In genomic region chr17:4536259-4536741, GRCh38 we compare ENCODE assay signal across 1 cellular context.
TF ChIP-seq lines count a peak whose summit lies in the region.

No MANE protein-coding gene starts in this region.

TF ChIP-seq in WTC11, 78 proteins besides CTCF, POLR2A, EP300 and RAD21 (continued from another document):
- TF ChIP-seq AFF4 (CRISPR knock-in tag; IDR thresholded peaks at IDR 0.05; ENCODE audit: borderline replicate concordance) (no peak), HMGXB4 (CRISPR knock-in tag; IDR thresholded peaks at IDR 0.05) (0 out of 2 replicates have a peak, but pooled peaks have one; percentile 17), TEAD1 (CRISPR knock-in tag; IDR thresholded peaks at IDR 0.05) (0 out of 2 replicates have a peak, but pooled peaks have one; percentile 9), TP53 (CRISPR knock-in tag; IDR thresholded peaks at IDR 0.05) (no peak), MYBL2 (CRISPR knock-in tag; IDR thresholded peaks at IDR 0.05) (peak; percentile 24; the same call in 1 of the 2 replicates), ZNF121 (CRISPR knock-in tag; IDR thresholded peaks at IDR 0.05) (peak; percentile 78), NFATC4 (CRISPR knock-in tag; IDR thresholded peaks at IDR 0.05) (no peak), ERG (CRISPR knock-in tag; IDR thresholded peaks at IDR 0.05) (no peak), CREB1 (CRISPR knock-in tag; IDR thresholded peaks at IDR 0.05) (no peak), SOX15 (CRISPR knock-in tag; IDR thresholded peaks at IDR 0.05) (no peak), ZNF416 (CRISPR knock-in tag; IDR thresholded peaks at IDR 0.05) (no peak), PREB (CRISPR knock-in tag; IDR thresholded peaks at IDR 0.05; ENCODE audit: borderline replicate concordance) (no peak), ARID4B (CRISPR knock-in tag; IDR thresholded peaks at IDR 0.05; ENCODE audit: borderline replicate concordance) (no peak), ATF1 (CRISPR knock-in tag; IDR thresholded peaks at IDR 0.05) (0 out of 2 replicates have a peak, but pooled peaks have one; percentile 28), JUN (CRISPR knock-in tag; IDR thresholded peaks at IDR 0.05) (no peak), CREM (CRISPR knock-in tag; IDR thresholded peaks at IDR 0.05) (no peak), ZSCAN18 (CRISPR knock-in tag; IDR thresholded peaks at IDR 0.05) (no peak), EMX1 (CRISPR knock-in tag; IDR thresholded peaks at IDR 0.05) (peak; percentile 68; the same call in 1 of the 2 replicates), ZBTB43 (CRISPR knock-in tag; IDR thresholded peaks at IDR 0.05) (0 out of 2 replicates have a peak, but pooled peaks have one; percentile 66), FOXJ3 (CRISPR knock-in tag; IDR thresholded peaks at IDR 0.05; ENCODE audit: borderline replicate concordance) (no peak), IRF1 (CRISPR knock-in tag; IDR thresholded peaks at IDR 0.05) (0 out of 2 replicates have a peak, but pooled peaks have one; percentile 50), FOXP4 (CRISPR knock-in tag; IDR thresholded peaks at IDR 0.05) (peak; percentile 32; the same call in 1 of the 2 replicates), CBFB (CRISPR knock-in tag; IDR thresholded peaks at IDR 0.05; ENCODE audit: low read depth) (no peak), NR1H2 (CRISPR knock-in tag; IDR thresholded peaks at IDR 0.05) (no peak), MAX (CRISPR knock-in tag; IDR thresholded peaks at IDR 0.05) (no peak; the same call in 1 of the 2 replicates), HMGA2 (CRISPR knock-in tag; IDR thresholded peaks at IDR 0.05) (no peak), PRDM15 (CRISPR knock-in tag; IDR thresholded peaks at IDR 0.05) (no peak), ESRRA (CRISPR knock-in tag; IDR thresholded peaks at IDR 0.05; ENCODE audit: borderline replicate concordance) (0 out of 2 replicates have a peak, but pooled peaks have one; percentile 14), SP1 (CRISPR knock-in tag; conservative IDR thresholded peaks at IDR 0.05) (peak; percentile 23; the same call in 1 of the 2 replicates)
